In the genomic region with DNA sequence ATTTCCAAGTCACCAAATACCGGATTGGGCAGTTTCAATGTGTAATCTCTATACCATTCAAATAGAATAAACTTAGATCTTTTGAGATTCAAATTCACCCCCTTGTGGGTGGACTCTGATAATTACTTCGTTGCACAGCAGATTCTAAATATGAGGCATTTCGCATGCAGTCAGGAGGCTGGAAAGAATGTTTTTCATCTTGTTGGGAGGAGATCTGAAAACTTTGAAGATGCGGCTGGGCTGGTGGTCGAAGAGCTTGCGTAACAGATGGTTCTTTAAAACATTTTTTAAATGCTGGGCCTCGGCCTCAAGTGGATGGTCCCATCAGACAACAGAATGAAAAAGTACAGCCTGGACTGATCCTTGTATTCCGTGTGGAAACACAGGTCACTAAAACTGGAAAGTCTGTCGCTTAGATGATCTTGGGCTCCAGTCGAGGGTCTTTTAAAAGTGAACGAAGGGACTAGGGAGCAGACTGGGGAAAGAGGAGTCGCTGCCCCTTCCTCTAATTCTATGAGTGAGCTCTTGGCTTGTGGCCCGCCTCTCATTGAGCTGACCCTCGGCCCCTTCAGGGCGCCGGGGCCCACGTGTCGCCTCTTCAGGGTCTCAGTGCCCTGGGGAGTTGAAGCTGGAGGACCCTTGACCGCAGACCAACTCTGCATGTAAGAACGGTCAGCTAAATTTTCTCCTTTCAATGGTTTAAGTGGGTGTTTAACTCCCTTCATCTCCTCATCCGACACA, we compare ENCODE assay signal across 13 cellular contexts. TPM values are rescaled to one million over a fixed set of nuclear protein-coding genes. Genes with fewer than 3 reads are reported as not detected.
DNase-seq lines count a peak whose midpoint lies in the region; ATAC-seq lines count a peak whose summit lies in the region.
"Had no signal": no experiment of that assay in that cellular context is flagged by ENCODE, and none has a peak within 500 bp of the region (broad histone marks: within the 10 kb centered on the region; RNA-seq: fewer than 3 reads in every experiment).

No MANE protein-coding gene starts in this region.

- DNase-seq in RPMI8226 (peak; percentile 2), Right ventricle myocardium superior (no peak)
- DNase-seq: activated CD8-positive, alpha-beta memory T cell treated with anti-CD3 and anti-CD28 coated beads, Interleukin-2, amount 50 U/mL, for 48 hours; activated naive CD8-positive, alpha-beta T cell treated with anti-CD3 and anti-CD28 coated beads, Interleukin-2, amount 10 ng/mL, durations not matched to agents 7 days and 5 days; esophagus squamous epithelium; midbrain; NCI-H2171 had no signal

- ATAC-seq in HG03342 (IDR thresholded peaks at IDR 0.05; ENCODE audit: unreplicated experiment) (no peak), Right ventricle myocardium superior (ENCODE audit: poor library complexity) (no peak), HG02678 (IDR thresholded peaks at IDR 0.05; ENCODE audit: unreplicated experiment) (no peak)

- H3K9ac ChIP-seq in ES-I3 (ENCODE audit: low read depth, low read length), result peak overlapping the region; percentile 87
- peak overlapping the region; percentile 47; the same call in 1 of the 2 replicates for H3K9ac ChIP-seq in iPS-20b (ENCODE audit: low read depth, low read length)

- intact Hi-C loops in Right ventricle myocardium superior (cut with DNase I), result loop anchor here (10.0 kb wide), 1 partner anchor 107 kb away; no protein-coding TSS in a partner anchor

- H3K4me1 ChIP-seq in ES-I3 (ENCODE audit: insufficient read depth, low read length) (peaks cover 9% of the 10 kb centered on the region), iPS-20b (ENCODE audit: insufficient read depth, low read length) (peaks cover 20% of the 10 kb centered on the region; the same call in 1 of the 2 replicates), neuron (ENCODE audit: insufficient read depth, low read length) (peaks cover 39% of the 10 kb centered on the region)

- H3K4me3 ChIP-seq in iPS-20b (ENCODE audit: low read length), result peak overlapping the region; percentile 81
- H3K4me3 ChIP-seq in neuron (ENCODE audit: low read length), result peak overlapping the region; percentile 37

- no peaks in the 10 kb centered on the region for H3K9me3 ChIP-seq in ES-I3 (ENCODE audit: control insufficient read depth, insufficient read depth, low read length)
- H3K9me3 ChIP-seq in iPS-20b (ENCODE audit: insufficient read depth, low read depth, low read length), result no peaks in the 10 kb centered on the region
- H3K9me3 ChIP-seq in neuron (ENCODE audit: low read length), result peaks cover 8% of the 10 kb centered on the region
- H3K9me3 ChIP-seq: esophagus squamous epithelium, right atrium auricular region had no signal

- H2AFZ ChIP-seq in neuron (ENCODE audit: low read depth, low read length), result no peak overlapping the region

- no peak overlapping the region for H3K27ac ChIP-seq in iPS-20b (ENCODE audit: low read length)
- H3K27ac ChIP-seq: right atrium auricular region had no signal

- H3K36me3 ChIP-seq in ES-I3 (ENCODE audit: insufficient read depth, low read length) (no peaks in the 10 kb centered on the region), iPS-20b (ENCODE audit: insufficient read depth, low read depth, low read length) (no peaks in the 10 kb centered on the region), neuron (ENCODE audit: insufficient read depth, low read length) (no peaks in the 10 kb centered on the region)
- H3K36me3 ChIP-seq: esophagus squamous epithelium, right atrium auricular region had no signal

- H3K27me3 ChIP-seq in iPS-20b (ENCODE audit: insufficient read depth, low read length), result peaks cover 100% of the 10 kb centered on the region
- H3K27me3 ChIP-seq in neuron (ENCODE audit: insufficient read depth, low read length), result peaks cover 88% of the 10 kb centered on the region

RNA-seq across cellular contexts. Expression of a gene that starts 10.6 kb away (rescaled TPM):
- total RNA-seq in Right ventricle myocardium superior, result 1.7 TPM
- total RNA-seq: activated naive CD8-positive, alpha-beta T cell treated with anti-CD3 and anti-CD28 coated beads, Interleukin-2, amount 10 ng/mL, durations not matched to agents 7 days and 5 days had no signal
